1 cellular context compared by ENCODE assay signal in the genomic region with DNA sequence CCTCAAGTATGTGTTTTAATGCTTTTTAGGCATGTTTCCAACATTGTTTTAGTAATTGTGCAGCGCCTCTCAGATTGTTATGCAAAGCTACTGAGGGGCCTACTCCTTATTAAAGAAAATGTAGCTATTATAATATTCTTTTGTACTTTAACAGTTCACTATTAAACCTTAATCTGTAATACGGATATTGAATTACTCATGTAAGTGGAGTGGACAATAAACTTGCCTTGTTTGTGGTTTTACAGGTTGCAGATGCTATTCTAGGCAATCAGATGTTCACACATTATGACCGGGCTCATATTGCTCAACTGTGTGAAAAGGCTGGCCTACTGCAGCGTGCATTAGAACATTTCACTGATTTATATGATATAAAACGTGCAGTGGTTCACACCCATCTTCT.
TF ChIP-seq lines count a peak whose summit lies in the region.

No MANE protein-coding gene starts in this region.

TF ChIP-seq in IMR-90, 13 proteins besides CTCF, POLR2A, EP300 and RAD21 (continued from another document):
- TF ChIP-seq NFE2L2 (IDR thresholded peaks at IDR 0.05; ENCODE audit: low read depth, low read length) (no peak), MAFK (IDR thresholded peaks at IDR 0.05; ENCODE audit: low read depth, low read length) (no peak), RFX5 (IDR thresholded peaks at IDR 0.05; ENCODE audit: low read depth, low read length) (no peak), FOS (IDR thresholded peaks at IDR 0.05; ENCODE audit: low read depth, low read length) (no peak)
- TF ChIP-seq, protein P1, sequence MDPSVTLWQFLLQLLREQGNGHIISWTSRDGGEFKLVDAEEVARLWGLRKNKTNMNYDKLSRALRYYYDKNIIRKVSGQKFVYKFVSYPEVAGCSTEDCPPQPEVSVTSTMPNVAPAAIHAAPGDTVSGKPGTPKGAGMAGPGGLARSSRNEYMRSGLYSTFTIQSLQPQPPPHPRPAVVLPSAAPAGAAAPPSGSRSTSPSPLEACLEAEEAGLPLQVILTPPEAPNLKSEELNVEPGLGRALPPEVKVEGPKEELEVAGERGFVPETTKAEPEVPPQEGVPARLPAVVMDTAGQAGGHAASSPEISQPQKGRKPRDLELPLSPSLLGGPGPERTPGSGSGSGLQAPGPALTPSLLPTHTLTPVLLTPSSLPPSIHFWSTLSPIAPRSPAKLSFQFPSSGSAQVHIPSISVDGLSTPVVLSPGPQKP (IDR thresholded peaks at IDR 0.05; ENCODE audit: borderline replicate concordance, low read depth, low read length) = no peak
- TF ChIP-seq, protein P2, sequence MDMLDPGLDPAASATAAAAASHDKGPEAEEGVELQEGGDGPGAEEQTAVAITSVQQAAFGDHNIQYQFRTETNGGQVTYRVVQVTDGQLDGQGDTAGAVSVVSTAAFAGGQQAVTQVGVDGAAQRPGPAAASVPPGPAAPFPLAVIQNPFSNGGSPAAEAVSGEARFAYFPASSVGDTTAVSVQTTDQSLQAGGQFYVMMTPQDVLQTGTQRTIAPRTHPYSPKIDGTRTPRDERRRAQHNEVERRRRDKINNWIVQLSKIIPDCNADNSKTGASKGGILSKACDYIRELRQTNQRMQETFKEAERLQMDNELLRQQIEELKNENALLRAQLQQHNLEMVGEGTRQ (IDR thresholded peaks at IDR 0.05; ENCODE audit: low read depth, low read length) = no peak
